Comparison of ENCODE assay signal across 1 cellular context in genomic region chr2:158189526-158189925, GRCh38.
A peak's percentile ranks its signal among the peaks of the same experiment; 100 is the strongest.
TF ChIP-seq lines count a peak whose summit lies in the region.

No MANE protein-coding gene starts in this region.

TF ChIP-seq in HepG2, 621 proteins besides CTCF, POLR2A, EP300 and RAD21 (continued from another document and continues in another):
- no peak for TF ChIP-seq ZSCAN5A (CRISPR knock-in tag; IDR thresholded peaks at IDR 0.05; ENCODE audit: borderline replicate concordance)
- no peak for TF ChIP-seq ZNF383 (CRISPR knock-in tag; IDR thresholded peaks at IDR 0.05; ENCODE audit: borderline replicate concordance)
- TF ChIP-seq NR0B2 (CRISPR knock-in tag; IDR thresholded peaks at IDR 0.05), result no peak
- no peak for TF ChIP-seq HINFP (CRISPR knock-in tag; IDR thresholded peaks at IDR 0.05; ENCODE audit: low read depth)
- TF ChIP-seq CEBPZ (IDR thresholded peaks at IDR 0.05; ENCODE audit: low read length), result no peak
- TF ChIP-seq ZNF101 (CRISPR knock-in tag; IDR thresholded peaks at IDR 0.05; ENCODE audit: borderline replicate concordance, low read depth), result no peak
- no peak for TF ChIP-seq DRAP1 (CRISPR knock-in tag; IDR thresholded peaks at IDR 0.05)
- peak; percentile 96 for TF ChIP-seq PAXIP1 (CRISPR knock-in tag; conservative IDR thresholded peaks at IDR 0.05)
- TF ChIP-seq PHB2 (IDR thresholded peaks at IDR 0.05; ENCODE audit: partially characterized antibody), result no peak
- no peak for TF ChIP-seq PAF1 (CRISPR knock-in tag; IDR thresholded peaks at IDR 0.05)
- no peak for TF ChIP-seq ZNF124 (CRISPR knock-in tag; IDR thresholded peaks at IDR 0.05)
- TF ChIP-seq HNRNPL (IDR thresholded peaks at IDR 0.05; ENCODE audit: low read depth, low read length), result no peak
- no peak for TF ChIP-seq ZNF225 (CRISPR knock-in tag; IDR thresholded peaks at IDR 0.05)
- TF ChIP-seq ESRRA (CRISPR knock-in tag; IDR thresholded peaks at IDR 0.05; ENCODE audit: low read depth), result no peak; the same call in 1 of the 2 replicates
- peak; percentile 86 for TF ChIP-seq FOXP1 (IDR thresholded peaks at IDR 0.05)
- peak; percentile 99 for TF ChIP-seq FOXP1 (CRISPR knock-in tag; IDR thresholded peaks at IDR 0.05)
- no peak for TF ChIP-seq AGO1 (IDR thresholded peaks at IDR 0.05; ENCODE audit: low read depth, low read length, poor library complexity, severe bottlenecking)
- no peak for TF ChIP-seq MLLT10 (CRISPR knock-in tag; IDR thresholded peaks at IDR 0.05)
- no peak for TF ChIP-seq ZNF672 (CRISPR knock-in tag; IDR thresholded peaks at IDR 0.05)
- no peak for TF ChIP-seq NBN (conservative IDR thresholded peaks at IDR 0.05)
- no peak for TF ChIP-seq NFRKB (IDR thresholded peaks at IDR 0.05)
- no peak for TF ChIP-seq PAX8 (CRISPR knock-in tag; IDR thresholded peaks at IDR 0.05; ENCODE audit: borderline replicate concordance)
- TF ChIP-seq HNRNPUL1 (IDR thresholded peaks at IDR 0.05; ENCODE audit: low read depth, low read length), result no peak
- TF ChIP-seq ZHX2 (IDR thresholded peaks at IDR 0.05; ENCODE audit: low read depth), result no peak
- TF ChIP-seq ZHX2 (CRISPR knock-in tag; IDR thresholded peaks at IDR 0.05; ENCODE audit: borderline replicate concordance), result no peak
- no peak for TF ChIP-seq ZNF121 (CRISPR knock-in tag; IDR thresholded peaks at IDR 0.05)
- peak; percentile 95 for TF ChIP-seq CREM (IDR thresholded peaks at IDR 0.05)
- no peak for TF ChIP-seq CREM (CRISPR knock-in tag; IDR thresholded peaks at IDR 0.05)
- peak; percentile 98 for TF ChIP-seq HOMEZ (CRISPR knock-in tag; IDR thresholded peaks at IDR 0.05; ENCODE audit: low read depth)
- no peak for TF ChIP-seq ZNF563 (CRISPR knock-in tag; IDR thresholded peaks at IDR 0.05)
- TF ChIP-seq SMAD9 (CRISPR knock-in tag; IDR thresholded peaks at IDR 0.05), result no peak
- no peak for TF ChIP-seq BORCS8-MEF2B (CRISPR knock-in tag; IDR thresholded peaks at IDR 0.05)
- TF ChIP-seq STAG1 (CRISPR knock-in tag; IDR thresholded peaks at IDR 0.05), result peak; percentile 26; the same call in 1 of the 2 replicates
- TF ChIP-seq ZNF704 (CRISPR knock-in tag; IDR thresholded peaks at IDR 0.05; ENCODE audit: borderline replicate concordance), result no peak
- TF ChIP-seq RBAK (CRISPR knock-in tag; IDR thresholded peaks at IDR 0.05), result no peak
- TF ChIP-seq ZNF747 (CRISPR knock-in tag; IDR thresholded peaks at IDR 0.05; ENCODE audit: borderline replicate concordance), result no peak
- no peak for TF ChIP-seq MNT (IDR thresholded peaks at IDR 0.05)
- peak; percentile 96 for TF ChIP-seq RXRB (CRISPR knock-in tag; IDR thresholded peaks at IDR 0.05; ENCODE audit: borderline replicate concordance)
- peak; percentile 80; the same call in 1 of the 2 replicates for TF ChIP-seq MIER2 (CRISPR knock-in tag; IDR thresholded peaks at IDR 0.05)
- TF ChIP-seq ZNF749 (CRISPR knock-in tag; IDR thresholded peaks at IDR 0.05; ENCODE audit: borderline replicate concordance), result no peak
- TF ChIP-seq KDM5B (CRISPR knock-in tag; IDR thresholded peaks at IDR 0.05; ENCODE audit: borderline replicate concordance), result no peak
